In genomic region chr2:61961231-61961901, GRCh38 we compare ENCODE assay signal across 30 cellular contexts. TPM values are rescaled to one million over a fixed set of nuclear protein-coding genes. Genes with fewer than 3 reads are reported as not detected.
DNase-seq lines count a peak whose midpoint lies in the region; ATAC-seq, FAIRE-seq and TF ChIP-seq lines count a peak whose summit lies in the region.
"Had no signal": no experiment of that assay in that cellular context is flagged by ENCODE, and none has a peak within 500 bp of the region (broad histone marks: within the 10 kb centered on the region; RNA-seq: fewer than 3 reads in every experiment).

No MANE protein-coding gene starts in this region.

- H3K27ac Mint-ChIP-seq in MCF 10A (ENCODE audit: low read depth, unreplicated experiment), result no peak overlapping the region
- H3K27ac Mint-ChIP-seq: CD14-positive monocyte had no signal

- H3K4me1 ChIP-seq in breast epithelium (no peaks in the 10 kb centered on the region), colonic mucosa (peaks cover 3% of the 10 kb centered on the region), keratinocyte (ENCODE audit: control insufficient read depth, extremely low read depth, insufficient read depth, low read length) (peaks cover 16% of the 10 kb centered on the region)
- H3K4me1 ChIP-seq: BE2C had no signal

- H3K9me3 Mint-ChIP-seq in MCF 10A (ENCODE audit: unreplicated experiment), result peaks cover 15% of the 10 kb centered on the region
- H3K9me3 Mint-ChIP-seq: CD8-positive, alpha-beta memory T cell had no signal

- no peaks in the 10 kb centered on the region for H3K9me1 ChIP-seq in keratinocyte (ENCODE audit: control insufficient read depth, extremely low read depth, insufficient read depth, low read length)

- H3K79me2 ChIP-seq in keratinocyte (ENCODE audit: control insufficient read depth, insufficient read depth, low read length), result no peaks in the 10 kb centered on the region

- no peaks in the 10 kb centered on the region for H3K27me3 Mint-ChIP-seq in MCF 10A (ENCODE audit: insufficient read depth, unreplicated experiment)

- peaks cover 7% of the 10 kb centered on the region for H3K4me1 Mint-ChIP-seq in MCF 10A (ENCODE audit: insufficient read depth, unreplicated experiment)

- no peaks in the 10 kb centered on the region for H3K36me3 Mint-ChIP-seq in MCF 10A (ENCODE audit: insufficient read depth, unreplicated experiment)

- TF ChIP-seq CTCF in MCF 10A (IDR thresholded peaks at IDR 0.05; ENCODE audit: unreplicated experiment) (no peak), breast epithelium (IDR thresholded peaks at IDR 0.05) (no peak), colonic mucosa (IDR thresholded peaks at IDR 0.05) (no peak), keratinocyte (optimal IDR thresholded peaks at IDR 0.05 in 1 of 3, IDR thresholded peaks at IDR 0.05 in 1 of 3, conservative IDR thresholded peaks at IDR 0.05 in 1 of 3; ENCODE audit: extremely low read depth in 1 of 3, insufficient read depth in 2 of 3, low read length in 3 of 3) (no peak)

- H2AFZ ChIP-seq in keratinocyte (ENCODE audit: control insufficient read depth, low read length), result no peak overlapping the region
- H2AFZ ChIP-seq: GM23248, PC-9 had no signal

- H3K4me3 ChIP-seq in breast epithelium (no peak overlapping the region), colonic mucosa (no peak overlapping the region), keratinocyte (ENCODE audit: control insufficient read depth in 2 of 3, extremely low read depth in 1 of 3, insufficient read depth in 2 of 3, low read depth in 1 of 3, low read length in 3 of 3) (no peak overlapping the region)
- H3K4me3 ChIP-seq: GM23248, HAP-1, PC-9 had no signal

- H3K9me3 ChIP-seq in breast epithelium (no peaks in the 10 kb centered on the region), colonic mucosa (no peaks in the 10 kb centered on the region), keratinocyte (ENCODE audit: control insufficient read depth, low read depth, low read length) (peaks cover 9% of the 10 kb centered on the region)
- H3K9me3 ChIP-seq: BE2C, HAP-1 had no signal

- no peaks in the 10 kb centered on the region for H3K27me3 ChIP-seq in breast epithelium
- H3K27me3 ChIP-seq in colonic mucosa, result no peaks in the 10 kb centered on the region
- no peaks in the 10 kb centered on the region for H3K27me3 ChIP-seq in keratinocyte (ENCODE audit: control insufficient read depth, extremely low read depth, insufficient read depth, low read length)
- H3K27me3 ChIP-seq: BE2C had no signal

- H4K20me1 ChIP-seq in keratinocyte (ENCODE audit: control insufficient read depth, extremely low read depth, insufficient read depth, low read length), result no peaks in the 10 kb centered on the region

- no peaks in the 10 kb centered on the region for H3K36me3 ChIP-seq in breast epithelium
- H3K36me3 ChIP-seq in colonic mucosa, result no peaks in the 10 kb centered on the region
- no peaks in the 10 kb centered on the region for H3K36me3 ChIP-seq in keratinocyte (ENCODE audit: control insufficient read depth in 2 of 2, extremely low read depth in 1 of 2, insufficient read depth in 2 of 2, low read length in 2 of 2)
- H3K36me3 ChIP-seq: BE2C, HAP-1 had no signal

- no TSS peak for BruUV-seq in MCF 10A (replicated peaks; lab: Mats Ljungman, UMichigan)

- intact Hi-C loops in MCF 10A (cut with micrococcal nuclease), result no loop called here
- intact Hi-C loops in breast epithelium (cut with DNase I; ENCODE audit: low total_unique reads), result no loop called here
- intact Hi-C loops in colonic mucosa (cut with DNase I), result no loop called here

- H3K4me2 ChIP-seq in keratinocyte (ENCODE audit: control insufficient read depth, extremely low read depth, insufficient read depth, low read depth, low read length), result no peak overlapping the region
- H3K4me2 ChIP-seq: PC-9 had no signal

- CTCF ChIA-PET in MCF 10A (lab: Yijun Ruan, JAX), result no interaction called here

- ATAC-seq in GM19467 (IDR thresholded peaks at IDR 0.05; ENCODE audit: unreplicated experiment) (no peak), HG03457 (IDR thresholded peaks at IDR 0.05; ENCODE audit: unreplicated experiment) (no peak)

- no peak overlapping the region for H3K27ac ChIP-seq in breast epithelium
- H3K27ac ChIP-seq in colonic mucosa, result peak overlapping the region; percentile 77
- H3K27ac ChIP-seq in keratinocyte (ENCODE audit: control insufficient read depth, insufficient read depth, low read length), result no peak overlapping the region
- H3K27ac ChIP-seq: GM23248, PC-9, RWPE1 had no signal

- TF ChIP-seq POLR2A in breast epithelium (IDR thresholded peaks at IDR 0.05), result no peak

- POLR2A ChIA-PET in MCF 10A (lab: Yijun Ruan, JAX), result interaction anchor here (2.4 kb wide), 1 partner anchor 8 kb away, joined by 18 read pairs; no protein-coding TSS in a partner anchor

- peak; percentile 53 for FAIRE-seq in keratinocyte (lab: Jason Lieb, UNC)
- FAIRE-seq: GM12892 had no signal

- dilution Hi-C loops in keratinocyte (cut with MboI; ENCODE audit: extremely low pct_ligation_motif_present, low sequenced_read_pairs), result no loop called here

- no peak overlapping the region for H3K9ac ChIP-seq in colonic mucosa (ENCODE audit: low read depth in 2 of 2, low read length in 2 of 2)
- no peak overlapping the region for H3K9ac ChIP-seq in keratinocyte (ENCODE audit: control insufficient read depth, extremely low read depth, insufficient read depth, low read length)
- H3K9ac ChIP-seq: GM23248 had no signal

- peak; percentile 27 for DNase-seq in MCF 10A (ENCODE audit: unreplicated experiment)
- DNase-seq in breast epithelium (ENCODE audit: low spot score in 2 of 2), result no peak
- no peak for DNase-seq in colonic mucosa
- DNase-seq in keratinocyte (ENCODE audit: low read depth, low spot score), result no peak
- DNase-seq in H4 (ENCODE audit: low spot score), result no peak
- no peak for DNase-seq in NCI-H1092 (lab: John Stamatoyannopoulos, UW)
- DNase-seq: 8988T; ACHN; BE2C; Calu3; CD8-positive, alpha-beta memory T cell; DMS79 treated with DMSO at 0.1 percent for 48 hours; GF-D8; GM23248; Kasumi-1; MV-4-11; NCI-H1105 treated with DMSO at 0.1 percent for 48 hours; NCI-H146; NCI-H1930; NCI-H446; NCI-H524 treated with DMSO at 0.1 percent for 48 hours; NCI-H774; PC-9; SHP77 had no signal

- no peak overlapping the region for H3K4me3 Mint-ChIP-seq in MCF 10A (ENCODE audit: unreplicated experiment)
- H3K4me3 Mint-ChIP-seq: CD14-positive monocyte; CD8-positive, alpha-beta memory T cell had no signal

RNA-seq across cellular contexts. Expression of gene COMMD1, which starts 55.9 kb away (rescaled TPM):
- total RNA-seq in MCF 10A (2022) (33.8 and 38.7 TPM in 2 replicates), breast epithelium (10 to 100 TPM; 38.4 to 63.8 (median 56.4) TPM), colonic mucosa (10 to 100 TPM; 22.2 to 24.4 TPM)
- polyA plus RNA-seq in keratinocyte, result 33.2 to 44.8 TPM (median 35.8 TPM) in 3 replicates
- 26.0 TPM for polyA plus RNA-seq in keratinocyte (2011; ENCODE audit: low read depth)
- 34.7 and 45.2 TPM in 2 replicates for polyA plus RNA-seq in keratinocyte (2011; cell fraction: cytosol; rRNA removed)
- 21.9 and 26.2 TPM in 2 replicates for polyA plus RNA-seq in keratinocyte (2011; cell fraction: nucleus; rRNA removed)
- 46.7 and 52.2 TPM in 2 replicates for polyA plus RNA-seq in keratinocyte (2012; ENCODE audit: low replicate concordance)
- 4.2 to 24.4 TPM (median 20.2 TPM) in 3 replicates for polyA minus RNA-seq in keratinocyte
- 29.5 TPM for polyA minus RNA-seq in keratinocyte (2011; cell fraction: cytosol; rRNA and poly(A)+ RNA removed)
- 8.4 and 11.1 TPM in 2 replicates for polyA minus RNA-seq in keratinocyte (2011; cell fraction: nucleus; rRNA and poly(A)+ RNA removed)
- 46.1 and 58.1 TPM in 2 replicates for total RNA-seq in H4 (2014; rRNA removed; shearing (Covaris generic))
